Comparison of ENCODE assay signal across 15 cellular contexts in genomic region chr6:75416443-75416842, GRCh38.
A peak's percentile ranks its signal among the peaks of the same experiment; 100 is the strongest.
DNase-seq lines count a peak whose midpoint lies in the region; ATAC-seq and TF ChIP-seq lines count a peak whose summit lies in the region.
"Had no signal": no experiment of that assay in that cellular context is flagged by ENCODE, and none has a peak within 500 bp of the region (broad histone marks: within the 10 kb centered on the region; RNA-seq: fewer than 3 reads in every experiment).

No MANE protein-coding gene starts in this region.

- H3K36me3 ChIP-seq in left ventricle myocardium inferior = peaks cover 3% of the 10 kb centered on the region
- H3K36me3 ChIP-seq in psoas muscle (ENCODE audit: insufficient read depth in 1 of 2, low read depth in 1 of 2) = peaks cover 0 to 15% of the 10 kb centered on the region in 2 donors
- H3K36me3 ChIP-seq in tibial nerve = no peaks in the 10 kb centered on the region

- DNase-seq in left ventricle myocardium inferior (no peak), Right ventricle myocardium inferior (ENCODE audit: missing footprints) (no peak), endothelial cell (ENCODE audit: low spot score) (no peak), psoas muscle (no peak), SKM-1 (lab: John Stamatoyannopoulos, UW; ENCODE audit: unreplicated experiment) (no peak), tibial nerve (ENCODE audit: low spot score in 2 of 2) (no peak)
- DNase-seq in activated T-cell treated with anti-CD3 and anti-CD28 coated beads, Interleukin-2, amount 50 U/mL, for 4 hours = no peak
- DNase-seq: CD8-positive, alpha-beta T cell; COR-L47; DMS153; DMS79 treated with DMSO at 0.1 percent for 48 hours; EL; GM23248; H7 had no signal

- H3K27me3 ChIP-seq in left ventricle myocardium inferior (ENCODE audit: low read depth) (no peaks in the 10 kb centered on the region), psoas muscle (ENCODE audit: insufficient read depth in 3 of 3, low read length in 2 of 3) (no peaks in the 10 kb centered on the region), tibial nerve (no peaks in the 10 kb centered on the region)

- no peak for TF ChIP-seq POLR2A in tibial nerve (IDR thresholded peaks at IDR 0.05)

- H3K9me3 Mint-ChIP-seq in endothelial cell (ENCODE audit: unreplicated experiment) = no peaks in the 10 kb centered on the region
- no peaks in the 10 kb centered on the region for H3K9me3 Mint-ChIP-seq in activated T-cell treated with anti-CD3 and anti-CD28 coated beads, Interleukin-2, amount 50 U/mL, for 4 hours
- H3K9me3 Mint-ChIP-seq: CD8-positive, alpha-beta T cell had no signal

- H3K4me1 Mint-ChIP-seq in endothelial cell (ENCODE audit: unreplicated experiment) = peaks cover 75% of the 10 kb centered on the region
- no peaks in the 10 kb centered on the region for H3K4me1 Mint-ChIP-seq in activated T-cell treated with anti-CD3 and anti-CD28 coated beads, Interleukin-2, amount 50 U/mL, for 4 hours (ENCODE audit: low read depth)
- H3K4me1 Mint-ChIP-seq: CD14-positive monocyte had no signal

- H3K4me1 ChIP-seq in left ventricle myocardium inferior = peaks cover 91% of the 10 kb centered on the region
- peaks cover 80% of the 10 kb centered on the region for H3K4me1 ChIP-seq in psoas muscle
- peaks cover 0 to 15% (median 0%) of the 10 kb centered on the region in 4 donors for H3K4me1 ChIP-seq in tibial nerve

- H3K36me3 Mint-ChIP-seq in endothelial cell (ENCODE audit: low read depth, unreplicated experiment) = peaks cover 4% of the 10 kb centered on the region
- H3K36me3 Mint-ChIP-seq in activated T-cell treated with anti-CD3 and anti-CD28 coated beads, Interleukin-2, amount 50 U/mL, for 4 hours (ENCODE audit: insufficient read depth) = no peaks in the 10 kb centered on the region
- H3K36me3 Mint-ChIP-seq: CD14-positive monocyte; CD8-positive, alpha-beta T cell had no signal

- peaks cover 5% of the 10 kb centered on the region for H3K27me3 Mint-ChIP-seq in endothelial cell (ENCODE audit: unreplicated experiment)
- H3K27me3 Mint-ChIP-seq in activated T-cell treated with anti-CD3 and anti-CD28 coated beads, Interleukin-2, amount 50 U/mL, for 4 hours (ENCODE audit: low read depth) = peaks cover 18% of the 10 kb centered on the region

- TF ChIP-seq EP300 in tibial nerve (IDR thresholded peaks at IDR 0.05) = no peak

- ATAC-seq in Right ventricle myocardium inferior (no peak), psoas muscle (peak; percentile 44 to 76 (median 71))
- no peak for ATAC-seq in activated T-cell treated with anti-CD3 and anti-CD28 coated beads, Interleukin-2, amount 50 U/mL, for 4 hours
- ATAC-seq: CD8-positive, alpha-beta T cell had no signal

- TF ChIP-seq CTCF in left ventricle myocardium inferior (IDR thresholded peaks at IDR 0.05; ENCODE audit: borderline replicate concordance) = no peak
- TF ChIP-seq CTCF in endothelial cell (IDR thresholded peaks at IDR 0.05; ENCODE audit: unreplicated experiment) = no peak
- no peak for TF ChIP-seq CTCF in psoas muscle (IDR thresholded peaks at IDR 0.05)
- no peak for TF ChIP-seq CTCF in tibial nerve (IDR thresholded peaks at IDR 0.05)

- H3K4me3 Mint-ChIP-seq in endothelial cell (ENCODE audit: unreplicated experiment) = no peak overlapping the region
- no peak overlapping the region for H3K4me3 Mint-ChIP-seq in activated T-cell treated with anti-CD3 and anti-CD28 coated beads, Interleukin-2, amount 50 U/mL, for 4 hours
- H3K4me3 Mint-ChIP-seq: CD14-positive monocyte; CD8-positive, alpha-beta T cell had no signal

- H3K9me3 ChIP-seq in left ventricle myocardium inferior (replicated peaks) (no peaks in the 10 kb centered on the region), psoas muscle (no peaks in the 10 kb centered on the region), tibial nerve (no peaks in the 10 kb centered on the region)

- 26 to 42% (median 33%) methylated on average over 1 of the region's 1 CpG for WGBS in psoas muscle, 3 donors
- 52 to 54% methylated on average over 1 of the region's 1 CpG for WGBS in tibial nerve, 2 donors

- H3K4me3 ChIP-seq in left ventricle myocardium inferior (no peak overlapping the region), psoas muscle (no peak overlapping the region), tibial nerve (no peak overlapping the region)
- H3K4me3 ChIP-seq: GM23248 had no signal

- intact Hi-C loops in left ventricle myocardium inferior (cut with micrococcal nuclease) (no loop called here), Right ventricle myocardium inferior (cut with DNase I) (no loop called here), psoas muscle (cut with DNase I) (no loop called here)

- peak overlapping the region; percentile 64 for H3K27ac ChIP-seq in left ventricle myocardium inferior (replicated peaks)
- H3K27ac ChIP-seq in psoas muscle = peak overlapping the region; percentile 69
- H3K27ac ChIP-seq in tibial nerve = no peak overlapping the region
- H3K27ac ChIP-seq: GM23248 had no signal

- peak overlapping the region; percentile 54 for H3K27ac Mint-ChIP-seq in endothelial cell (ENCODE audit: unreplicated experiment)
- H3K27ac Mint-ChIP-seq: CD14-positive monocyte; CD8-positive, alpha-beta T cell had no signal

Comparison
In these comparisons a context has a peak if more than half of its experiments do, and no peak if none do; other contexts are left out.
1. H3K27ac ChIP-seq: peak in left ventricle myocardium inferior (single experiment) and psoas muscle (single experiment); none in tibial nerve (0 of 4).
2. ATAC-seq: peak in psoas muscle (4 of 4); none in Right ventricle myocardium inferior (single experiment) and activated T-cell treated with anti-CD3 and anti-CD28 coated beads, Interleukin-2, amount 50 U/mL, for 4 hours (0 of 2).